1 cellular context compared by ENCODE assay signal in the genomic region with DNA sequence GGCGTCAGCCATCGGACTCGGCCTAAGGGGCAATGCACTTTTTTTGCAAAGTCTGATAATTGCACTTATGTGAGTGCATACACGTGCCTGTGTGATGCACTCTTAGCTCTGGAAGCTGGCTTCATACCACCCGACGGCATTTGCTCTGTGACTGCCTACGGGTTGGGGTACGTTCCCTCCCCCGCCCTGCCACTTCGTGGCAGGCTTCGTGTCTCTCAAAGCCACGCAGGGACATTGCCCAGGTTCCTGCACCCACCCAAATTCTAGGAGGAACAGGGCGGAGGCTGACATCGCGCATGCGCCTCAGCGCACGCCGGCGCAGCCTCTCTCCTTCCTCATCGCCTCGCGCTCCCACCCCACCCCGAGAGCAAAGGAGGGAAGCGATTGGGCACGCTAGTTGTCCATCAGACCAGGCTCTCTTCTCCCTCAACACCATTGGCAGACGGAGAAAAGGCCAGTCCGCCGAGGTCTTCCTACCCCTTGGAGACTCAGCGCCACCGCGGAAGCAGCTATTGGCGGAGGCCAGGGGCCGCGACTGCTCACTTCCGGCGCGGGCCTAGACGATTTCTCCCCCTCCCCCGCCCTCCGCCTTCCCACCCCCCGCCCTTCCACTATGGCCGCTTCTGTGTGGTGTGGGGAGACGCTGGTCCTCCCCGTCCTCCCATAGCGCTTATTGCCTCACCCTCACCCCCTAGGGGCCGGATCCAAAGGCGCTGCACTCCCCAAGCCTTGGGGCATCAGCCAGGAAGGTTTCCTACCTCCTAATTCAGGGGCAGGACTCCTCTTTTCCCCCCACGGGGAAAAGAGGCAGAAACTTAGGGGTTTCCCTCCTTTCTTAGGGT.
TF ChIP-seq lines count a peak whose summit lies in the region.

A gene with protein sequence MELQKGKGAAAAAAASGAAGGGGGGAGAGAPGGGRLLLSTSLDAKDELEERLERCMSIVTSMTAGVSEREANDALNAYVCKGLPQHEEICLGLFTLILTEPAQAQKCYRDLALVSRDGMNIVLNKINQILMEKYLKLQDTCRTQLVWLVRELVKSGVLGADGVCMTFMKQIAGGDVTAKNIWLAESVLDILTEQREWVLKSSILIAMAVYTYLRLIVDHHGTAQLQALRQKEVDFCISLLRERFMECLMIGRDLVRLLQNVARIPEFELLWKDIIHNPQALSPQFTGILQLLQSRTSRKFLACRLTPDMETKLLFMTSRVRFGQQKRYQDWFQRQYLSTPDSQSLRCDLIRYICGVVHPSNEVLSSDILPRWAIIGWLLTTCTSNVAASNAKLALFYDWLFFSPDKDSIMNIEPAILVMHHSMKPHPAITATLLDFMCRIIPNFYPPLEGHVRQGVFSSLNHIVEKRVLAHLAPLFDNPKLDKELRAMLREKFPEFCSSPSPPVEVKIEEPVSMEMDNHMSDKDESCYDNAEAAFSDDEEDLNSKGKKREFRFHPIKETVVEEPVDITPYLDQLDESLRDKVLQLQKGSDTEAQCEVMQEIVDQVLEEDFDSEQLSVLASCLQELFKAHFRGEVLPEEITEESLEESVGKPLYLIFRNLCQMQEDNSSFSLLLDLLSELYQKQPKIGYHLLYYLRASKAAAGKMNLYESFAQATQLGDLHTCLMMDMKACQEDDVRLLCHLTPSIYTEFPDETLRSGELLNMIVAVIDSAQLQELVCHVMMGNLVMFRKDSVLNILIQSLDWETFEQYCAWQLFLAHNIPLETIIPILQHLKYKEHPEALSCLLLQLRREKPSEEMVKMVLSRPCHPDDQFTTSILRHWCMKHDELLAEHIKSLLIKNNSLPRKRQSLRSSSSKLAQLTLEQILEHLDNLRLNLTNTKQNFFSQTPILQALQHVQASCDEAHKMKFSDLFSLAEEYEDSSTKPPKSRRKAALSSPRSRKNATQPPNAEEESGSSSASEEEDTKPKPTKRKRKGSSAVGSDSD (plus strand): TSS at position 588 of the 842 bp plus-strand sequence. CDS start 585 bp downstream, outside the sequence.

TF ChIP-seq in K562, 482 proteins besides CTCF, POLR2A, EP300 and RAD21 (continued from another document and continues in another):
- TF ChIP-seq, protein P1, sequence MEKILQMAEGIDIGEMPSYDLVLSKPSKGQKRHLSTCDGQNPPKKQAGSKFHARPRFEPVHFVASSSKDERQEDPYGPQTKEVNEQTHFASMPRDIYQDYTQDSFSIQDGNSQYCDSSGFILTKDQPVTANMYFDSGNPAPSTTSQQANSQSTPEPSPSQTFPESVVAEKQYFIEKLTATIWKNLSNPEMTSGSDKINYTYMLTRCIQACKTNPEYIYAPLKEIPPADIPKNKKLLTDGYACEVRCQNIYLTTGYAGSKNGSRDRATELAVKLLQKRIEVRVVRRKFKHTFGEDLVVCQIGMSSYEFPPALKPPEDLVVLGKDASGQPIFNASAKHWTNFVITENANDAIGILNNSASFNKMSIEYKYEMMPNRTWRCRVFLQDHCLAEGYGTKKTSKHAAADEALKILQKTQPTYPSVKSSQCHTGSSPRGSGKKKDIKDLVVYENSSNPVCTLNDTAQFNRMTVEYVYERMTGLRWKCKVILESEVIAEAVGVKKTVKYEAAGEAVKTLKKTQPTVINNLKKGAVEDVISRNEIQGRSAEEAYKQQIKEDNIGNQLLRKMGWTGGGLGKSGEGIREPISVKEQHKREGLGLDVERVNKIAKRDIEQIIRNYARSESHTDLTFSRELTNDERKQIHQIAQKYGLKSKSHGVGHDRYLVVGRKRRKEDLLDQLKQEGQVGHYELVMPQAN (IDR thresholded peaks at IDR 0.05; ENCODE audit: borderline replicate concordance) = no peak; the same call in 1 of the 2 replicates
- no peak for TF ChIP-seq HDAC3 (IDR thresholded peaks at IDR 0.05; ENCODE audit: borderline replicate concordance, partially characterized antibody)
- no peak for TF ChIP-seq HDAC2 (IDR thresholded peaks at IDR 0.05)
- peak; percentile 93 for TF ChIP-seq LCOR (CRISPR knock-in tag; IDR thresholded peaks at IDR 0.05)
- TF ChIP-seq MIER1 (IDR thresholded peaks at IDR 0.05; ENCODE audit: low read depth) = no peak
- TF ChIP-seq BRCA1 (IDR thresholded peaks at IDR 0.05) = no peak
- no peak for TF ChIP-seq BRCA1 (CRISPR knock-in tag; IDR thresholded peaks at IDR 0.05)
- no peak for TF ChIP-seq NR2C2 (CRISPR knock-in tag; IDR thresholded peaks at IDR 0.05)
- TF ChIP-seq NR2C2 (tag; IDR thresholded peaks at IDR 0.05) = peak; percentile 81
- TF ChIP-seq, protein P2, sequence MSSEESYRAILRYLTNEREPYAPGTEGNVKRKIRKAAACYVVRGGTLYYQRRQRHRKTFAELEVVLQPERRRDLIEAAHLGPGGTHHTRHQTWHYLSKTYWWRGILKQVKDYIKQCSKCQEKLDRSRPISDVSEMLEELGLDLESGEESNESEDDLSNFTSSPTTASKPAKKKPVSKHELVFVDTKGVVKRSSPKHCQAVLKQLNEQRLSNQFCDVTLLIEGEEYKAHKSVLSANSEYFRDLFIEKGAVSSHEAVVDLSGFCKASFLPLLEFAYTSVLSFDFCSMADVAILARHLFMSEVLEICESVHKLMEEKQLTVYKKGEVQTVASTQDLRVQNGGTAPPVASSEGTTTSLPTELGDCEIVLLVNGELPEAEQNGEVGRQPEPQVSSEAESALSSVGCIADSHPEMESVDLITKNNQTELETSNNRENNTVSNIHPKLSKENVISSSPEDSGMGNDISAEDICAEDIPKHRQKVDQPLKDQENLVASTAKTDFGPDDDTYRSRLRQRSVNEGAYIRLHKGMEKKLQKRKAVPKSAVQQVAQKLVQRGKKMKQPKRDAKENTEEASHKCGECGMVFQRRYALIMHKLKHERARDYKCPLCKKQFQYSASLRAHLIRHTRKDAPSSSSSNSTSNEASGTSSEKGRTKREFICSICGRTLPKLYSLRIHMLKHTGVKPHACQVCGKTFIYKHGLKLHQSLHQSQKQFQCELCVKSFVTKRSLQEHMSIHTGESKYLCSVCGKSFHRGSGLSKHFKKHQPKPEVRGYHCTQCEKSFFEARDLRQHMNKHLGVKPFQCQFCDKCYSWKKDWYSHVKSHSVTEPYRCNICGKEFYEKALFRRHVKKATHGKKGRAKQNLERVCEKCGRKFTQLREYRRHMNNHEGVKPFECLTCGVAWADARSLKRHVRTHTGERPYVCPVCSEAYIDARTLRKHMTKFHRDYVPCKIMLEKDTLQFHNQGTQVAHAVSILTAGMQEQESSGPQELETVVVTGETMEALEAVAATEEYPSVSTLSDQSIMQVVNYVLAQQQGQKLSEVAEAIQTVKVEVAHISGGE (CRISPR knock-in tag; IDR thresholded peaks at IDR 0.05) = peak in 1 of 3 experiments; percentile 87; a peak in 2 of 6 replicates
- peak; percentile 62 for TF ChIP-seq SMAD1 (IDR thresholded peaks at IDR 0.05; ENCODE audit: low read depth, low read length, partially characterized antibody)
- TF ChIP-seq HSF4 (CRISPR knock-in tag; IDR thresholded peaks at IDR 0.05; ENCODE audit: borderline replicate concordance) = no peak
- TF ChIP-seq SREBF1 (IDR thresholded peaks at IDR 0.05; ENCODE audit: borderline replicate concordance, low read depth, low read length) = no peak
- TF ChIP-seq, protein P3, sequence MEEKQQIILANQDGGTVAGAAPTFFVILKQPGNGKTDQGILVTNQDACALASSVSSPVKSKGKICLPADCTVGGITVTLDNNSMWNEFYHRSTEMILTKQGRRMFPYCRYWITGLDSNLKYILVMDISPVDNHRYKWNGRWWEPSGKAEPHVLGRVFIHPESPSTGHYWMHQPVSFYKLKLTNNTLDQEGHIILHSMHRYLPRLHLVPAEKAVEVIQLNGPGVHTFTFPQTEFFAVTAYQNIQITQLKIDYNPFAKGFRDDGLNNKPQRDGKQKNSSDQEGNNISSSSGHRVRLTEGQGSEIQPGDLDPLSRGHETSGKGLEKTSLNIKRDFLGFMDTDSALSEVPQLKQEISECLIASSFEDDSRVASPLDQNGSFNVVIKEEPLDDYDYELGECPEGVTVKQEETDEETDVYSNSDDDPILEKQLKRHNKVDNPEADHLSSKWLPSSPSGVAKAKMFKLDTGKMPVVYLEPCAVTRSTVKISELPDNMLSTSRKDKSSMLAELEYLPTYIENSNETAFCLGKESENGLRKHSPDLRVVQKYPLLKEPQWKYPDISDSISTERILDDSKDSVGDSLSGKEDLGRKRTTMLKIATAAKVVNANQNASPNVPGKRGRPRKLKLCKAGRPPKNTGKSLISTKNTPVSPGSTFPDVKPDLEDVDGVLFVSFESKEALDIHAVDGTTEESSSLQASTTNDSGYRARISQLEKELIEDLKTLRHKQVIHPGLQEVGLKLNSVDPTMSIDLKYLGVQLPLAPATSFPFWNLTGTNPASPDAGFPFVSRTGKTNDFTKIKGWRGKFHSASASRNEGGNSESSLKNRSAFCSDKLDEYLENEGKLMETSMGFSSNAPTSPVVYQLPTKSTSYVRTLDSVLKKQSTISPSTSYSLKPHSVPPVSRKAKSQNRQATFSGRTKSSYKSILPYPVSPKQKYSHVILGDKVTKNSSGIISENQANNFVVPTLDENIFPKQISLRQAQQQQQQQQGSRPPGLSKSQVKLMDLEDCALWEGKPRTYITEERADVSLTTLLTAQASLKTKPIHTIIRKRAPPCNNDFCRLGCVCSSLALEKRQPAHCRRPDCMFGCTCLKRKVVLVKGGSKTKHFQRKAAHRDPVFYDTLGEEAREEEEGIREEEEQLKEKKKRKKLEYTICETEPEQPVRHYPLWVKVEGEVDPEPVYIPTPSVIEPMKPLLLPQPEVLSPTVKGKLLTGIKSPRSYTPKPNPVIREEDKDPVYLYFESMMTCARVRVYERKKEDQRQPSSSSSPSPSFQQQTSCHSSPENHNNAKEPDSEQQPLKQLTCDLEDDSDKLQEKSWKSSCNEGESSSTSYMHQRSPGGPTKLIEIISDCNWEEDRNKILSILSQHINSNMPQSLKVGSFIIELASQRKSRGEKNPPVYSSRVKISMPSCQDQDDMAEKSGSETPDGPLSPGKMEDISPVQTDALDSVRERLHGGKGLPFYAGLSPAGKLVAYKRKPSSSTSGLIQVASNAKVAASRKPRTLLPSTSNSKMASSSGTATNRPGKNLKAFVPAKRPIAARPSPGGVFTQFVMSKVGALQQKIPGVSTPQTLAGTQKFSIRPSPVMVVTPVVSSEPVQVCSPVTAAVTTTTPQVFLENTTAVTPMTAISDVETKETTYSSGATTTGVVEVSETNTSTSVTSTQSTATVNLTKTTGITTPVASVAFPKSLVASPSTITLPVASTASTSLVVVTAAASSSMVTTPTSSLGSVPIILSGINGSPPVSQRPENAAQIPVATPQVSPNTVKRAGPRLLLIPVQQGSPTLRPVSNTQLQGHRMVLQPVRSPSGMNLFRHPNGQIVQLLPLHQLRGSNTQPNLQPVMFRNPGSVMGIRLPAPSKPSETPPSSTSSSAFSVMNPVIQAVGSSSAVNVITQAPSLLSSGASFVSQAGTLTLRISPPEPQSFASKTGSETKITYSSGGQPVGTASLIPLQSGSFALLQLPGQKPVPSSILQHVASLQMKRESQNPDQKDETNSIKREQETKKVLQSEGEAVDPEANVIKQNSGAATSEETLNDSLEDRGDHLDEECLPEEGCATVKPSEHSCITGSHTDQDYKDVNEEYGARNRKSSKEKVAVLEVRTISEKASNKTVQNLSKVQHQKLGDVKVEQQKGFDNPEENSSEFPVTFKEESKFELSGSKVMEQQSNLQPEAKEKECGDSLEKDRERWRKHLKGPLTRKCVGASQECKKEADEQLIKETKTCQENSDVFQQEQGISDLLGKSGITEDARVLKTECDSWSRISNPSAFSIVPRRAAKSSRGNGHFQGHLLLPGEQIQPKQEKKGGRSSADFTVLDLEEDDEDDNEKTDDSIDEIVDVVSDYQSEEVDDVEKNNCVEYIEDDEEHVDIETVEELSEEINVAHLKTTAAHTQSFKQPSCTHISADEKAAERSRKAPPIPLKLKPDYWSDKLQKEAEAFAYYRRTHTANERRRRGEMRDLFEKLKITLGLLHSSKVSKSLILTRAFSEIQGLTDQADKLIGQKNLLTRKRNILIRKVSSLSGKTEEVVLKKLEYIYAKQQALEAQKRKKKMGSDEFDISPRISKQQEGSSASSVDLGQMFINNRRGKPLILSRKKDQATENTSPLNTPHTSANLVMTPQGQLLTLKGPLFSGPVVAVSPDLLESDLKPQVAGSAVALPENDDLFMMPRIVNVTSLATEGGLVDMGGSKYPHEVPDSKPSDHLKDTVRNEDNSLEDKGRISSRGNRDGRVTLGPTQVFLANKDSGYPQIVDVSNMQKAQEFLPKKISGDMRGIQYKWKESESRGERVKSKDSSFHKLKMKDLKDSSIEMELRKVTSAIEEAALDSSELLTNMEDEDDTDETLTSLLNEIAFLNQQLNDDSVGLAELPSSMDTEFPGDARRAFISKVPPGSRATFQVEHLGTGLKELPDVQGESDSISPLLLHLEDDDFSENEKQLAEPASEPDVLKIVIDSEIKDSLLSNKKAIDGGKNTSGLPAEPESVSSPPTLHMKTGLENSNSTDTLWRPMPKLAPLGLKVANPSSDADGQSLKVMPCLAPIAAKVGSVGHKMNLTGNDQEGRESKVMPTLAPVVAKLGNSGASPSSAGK (IDR thresholded peaks at IDR 0.05) = peak; percentile 96
- no peak for TF ChIP-seq ZNF232 (CRISPR knock-in tag; IDR thresholded peaks at IDR 0.05)
- TF ChIP-seq, protein P4, sequence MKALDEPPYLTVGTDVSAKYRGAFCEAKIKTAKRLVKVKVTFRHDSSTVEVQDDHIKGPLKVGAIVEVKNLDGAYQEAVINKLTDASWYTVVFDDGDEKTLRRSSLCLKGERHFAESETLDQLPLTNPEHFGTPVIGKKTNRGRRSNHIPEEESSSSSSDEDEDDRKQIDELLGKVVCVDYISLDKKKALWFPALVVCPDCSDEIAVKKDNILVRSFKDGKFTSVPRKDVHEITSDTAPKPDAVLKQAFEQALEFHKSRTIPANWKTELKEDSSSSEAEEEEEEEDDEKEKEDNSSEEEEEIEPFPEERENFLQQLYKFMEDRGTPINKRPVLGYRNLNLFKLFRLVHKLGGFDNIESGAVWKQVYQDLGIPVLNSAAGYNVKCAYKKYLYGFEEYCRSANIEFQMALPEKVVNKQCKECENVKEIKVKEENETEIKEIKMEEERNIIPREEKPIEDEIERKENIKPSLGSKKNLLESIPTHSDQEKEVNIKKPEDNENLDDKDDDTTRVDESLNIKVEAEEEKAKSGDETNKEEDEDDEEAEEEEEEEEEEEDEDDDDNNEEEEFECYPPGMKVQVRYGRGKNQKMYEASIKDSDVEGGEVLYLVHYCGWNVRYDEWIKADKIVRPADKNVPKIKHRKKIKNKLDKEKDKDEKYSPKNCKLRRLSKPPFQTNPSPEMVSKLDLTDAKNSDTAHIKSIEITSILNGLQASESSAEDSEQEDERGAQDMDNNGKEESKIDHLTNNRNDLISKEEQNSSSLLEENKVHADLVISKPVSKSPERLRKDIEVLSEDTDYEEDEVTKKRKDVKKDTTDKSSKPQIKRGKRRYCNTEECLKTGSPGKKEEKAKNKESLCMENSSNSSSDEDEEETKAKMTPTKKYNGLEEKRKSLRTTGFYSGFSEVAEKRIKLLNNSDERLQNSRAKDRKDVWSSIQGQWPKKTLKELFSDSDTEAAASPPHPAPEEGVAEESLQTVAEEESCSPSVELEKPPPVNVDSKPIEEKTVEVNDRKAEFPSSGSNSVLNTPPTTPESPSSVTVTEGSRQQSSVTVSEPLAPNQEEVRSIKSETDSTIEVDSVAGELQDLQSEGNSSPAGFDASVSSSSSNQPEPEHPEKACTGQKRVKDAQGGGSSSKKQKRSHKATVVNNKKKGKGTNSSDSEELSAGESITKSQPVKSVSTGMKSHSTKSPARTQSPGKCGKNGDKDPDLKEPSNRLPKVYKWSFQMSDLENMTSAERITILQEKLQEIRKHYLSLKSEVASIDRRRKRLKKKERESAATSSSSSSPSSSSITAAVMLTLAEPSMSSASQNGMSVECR (CRISPR knock-in tag; IDR thresholded peaks at IDR 0.05) = peak; percentile 60; the same call in 1 of the 2 replicates
- TF ChIP-seq, protein P5, sequence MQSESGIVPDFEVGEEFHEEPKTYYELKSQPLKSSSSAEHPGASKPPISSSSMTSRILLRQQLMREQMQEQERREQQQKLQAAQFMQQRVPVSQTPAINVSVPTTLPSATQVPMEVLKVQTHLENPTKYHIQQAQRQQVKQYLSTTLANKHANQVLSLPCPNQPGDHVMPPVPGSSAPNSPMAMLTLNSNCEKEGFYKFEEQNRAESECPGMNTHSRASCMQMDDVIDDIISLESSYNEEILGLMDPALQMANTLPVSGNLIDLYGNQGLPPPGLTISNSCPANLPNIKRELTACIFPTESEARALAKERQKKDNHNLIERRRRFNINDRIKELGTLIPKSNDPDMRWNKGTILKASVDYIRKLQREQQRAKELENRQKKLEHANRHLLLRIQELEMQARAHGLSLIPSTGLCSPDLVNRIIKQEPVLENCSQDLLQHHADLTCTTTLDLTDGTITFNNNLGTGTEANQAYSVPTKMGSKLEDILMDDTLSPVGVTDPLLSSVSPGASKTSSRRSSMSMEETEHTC (IDR thresholded peaks at IDR 0.05) = no peak
